Comparison of ENCODE assay signal across 19 cellular contexts in genomic region chr1:204637985-204638356, GRCh38. TPM values are rescaled to one million over a fixed set of nuclear protein-coding genes. Genes with fewer than 3 reads are reported as not detected.
DNase-seq lines count a peak whose midpoint lies in the region; ATAC-seq and TF ChIP-seq lines count a peak whose summit lies in the region.
"Had no signal": no experiment of that assay in that cellular context is flagged by ENCODE, and none has a peak within 500 bp of the region (broad histone marks: within the 10 kb centered on the region; RNA-seq: fewer than 3 reads in every experiment).

No MANE protein-coding gene starts in this region.

- no peaks in the 10 kb centered on the region for H3K9me3 ChIP-seq in stomach smooth muscle (ENCODE audit: control insufficient read depth in 2 of 2, low read length in 2 of 2)
- H3K9me3 ChIP-seq: A549, HAP-1, neutrophil had no signal

- H3K27me3 ChIP-seq in layer of hippocampus (ENCODE audit: control insufficient read depth, insufficient read depth, low read length) (no peaks in the 10 kb centered on the region), stomach smooth muscle (ENCODE audit: control insufficient read depth in 1 of 2, insufficient read depth in 2 of 2, low read length in 2 of 2) (no peaks in the 10 kb centered on the region)

- peak overlapping the region; percentile 80 for H3K27ac ChIP-seq in layer of hippocampus (ENCODE audit: low read depth, low read length)
- H3K27ac ChIP-seq in stomach smooth muscle (ENCODE audit: low read length), result peak overlapping the region; percentile 67
- H3K27ac ChIP-seq: neutrophil, PC-9 had no signal

- intact Hi-C loops in posterior vena cava (cut with DNase I), result no loop called here

- H3K9ac ChIP-seq in stomach smooth muscle (ENCODE audit: low read length in 2 of 2), result no peak overlapping the region

- POLR2A ChIA-PET in WTC11 (lab: Charles Lee), result no interaction called here

- no peak overlapping the region for H3K27ac Mint-ChIP-seq in WTC11
- H3K27ac Mint-ChIP-seq in activated naive CD8-positive, alpha-beta T cell treated with anti-CD3 and anti-CD28 coated beads, Interleukin-2, amount 50 U/mL, for 24 hours, result no peak overlapping the region
- H3K27ac Mint-ChIP-seq: activated naive CD4-positive, alpha-beta T cell treated with anti-CD3 and anti-CD28 coated beads for 36 hours; IgD-negative memory B cell; immature natural killer cell had no signal

- H3K36me3 Mint-ChIP-seq in WTC11, result no peaks in the 10 kb centered on the region; the same call in 1 of the 2 replicates
- H3K36me3 Mint-ChIP-seq in activated naive CD8-positive, alpha-beta T cell treated with anti-CD3 and anti-CD28 coated beads, Interleukin-2, amount 50 U/mL, for 24 hours (ENCODE audit: low read depth), result no peaks in the 10 kb centered on the region
- H3K36me3 Mint-ChIP-seq: IgD-negative memory B cell, immature natural killer cell had no signal

- no peak for TF ChIP-seq CTCF in WTC11 (IDR thresholded peaks at IDR 0.05)

- H3K27me3 Mint-ChIP-seq in WTC11 (ENCODE audit: low read depth), result peaks cover 6% of the 10 kb centered on the region
- no peaks in the 10 kb centered on the region for H3K27me3 Mint-ChIP-seq in activated naive CD8-positive, alpha-beta T cell treated with anti-CD3 and anti-CD28 coated beads, Interleukin-2, amount 50 U/mL, for 24 hours

- H3K4me1 ChIP-seq in stomach smooth muscle (ENCODE audit: control insufficient read depth, insufficient read depth, low read length), result peaks cover 9% of the 10 kb centered on the region
- H3K4me1 ChIP-seq: A549 had no signal

- no peak overlapping the region for H3K4me3 Mint-ChIP-seq in WTC11
- no peak overlapping the region for H3K4me3 Mint-ChIP-seq in activated naive CD8-positive, alpha-beta T cell treated with anti-CD3 and anti-CD28 coated beads, Interleukin-2, amount 50 U/mL, for 24 hours
- H3K4me3 Mint-ChIP-seq: activated naive CD4-positive, alpha-beta T cell treated with anti-CD3 and anti-CD28 coated beads for 36 hours; IgD-negative memory B cell; immature natural killer cell had no signal

- CTCF ChIA-PET in WTC11 (lab: Charles Lee), result interaction anchor here (1.3 to 2.5 kb wide), 4 partner anchors 11 to 169 kb away, joined by 3 to 6 read pairs (median 6); no protein-coding TSS in a partner anchor

- no peaks in the 10 kb centered on the region for H3K36me3 ChIP-seq in stomach smooth muscle (ENCODE audit: control insufficient read depth in 2 of 2, insufficient read depth in 2 of 2, low read length in 2 of 2)
- H3K36me3 ChIP-seq: HAP-1, neutrophil had no signal

- H3K4me1 Mint-ChIP-seq in WTC11, result no peaks in the 10 kb centered on the region
- H3K4me1 Mint-ChIP-seq in activated naive CD8-positive, alpha-beta T cell treated with anti-CD3 and anti-CD28 coated beads, Interleukin-2, amount 50 U/mL, for 24 hours, result no peaks in the 10 kb centered on the region
- H3K4me1 Mint-ChIP-seq: IgD-negative memory B cell, immature natural killer cell had no signal

- H3K9me3 Mint-ChIP-seq in WTC11, result peaks cover 13% of the 10 kb centered on the region
- H3K9me3 Mint-ChIP-seq in activated naive CD8-positive, alpha-beta T cell treated with anti-CD3 and anti-CD28 coated beads, Interleukin-2, amount 50 U/mL, for 24 hours, result no peaks in the 10 kb centered on the region
- H3K9me3 Mint-ChIP-seq: activated naive CD4-positive, alpha-beta T cell treated with anti-CD3 and anti-CD28 coated beads for 36 hours had no signal

- peak; percentile 20; the same call in 1 of the 2 replicates for ATAC-seq in WTC11
- no peak for ATAC-seq in activated naive CD8-positive, alpha-beta T cell treated with anti-CD3 and anti-CD28 coated beads, Interleukin-2, amount 50 U/mL, for 24 hours

- no peak overlapping the region for H3K4me3 ChIP-seq in stomach smooth muscle (ENCODE audit: low read length in 2 of 2)
- H3K4me3 ChIP-seq: A549, HAP-1, PC-9 had no signal

- DNase-seq in NCI-H2081 (lab: John Stamatoyannopoulos, UW) (peak; percentile 15 to 60), NCI-H2081 treated with DMSO at 0.1 percent for 48 hours (lab: John Stamatoyannopoulos, UW) (no peak), WTC11 (ENCODE audit: low spot score) (no peak), T-helper 9 cell (no peak), posterior vena cava (ENCODE audit: low spot score) (no peak)
- no peak for DNase-seq in activated naive CD8-positive, alpha-beta T cell treated with anti-CD3 and anti-CD28 coated beads, Interleukin-2, amount 50 U/mL, for 24 hours
- DNase-seq: activated naive CD4-positive, alpha-beta T cell treated with anti-CD3 and anti-CD28 coated beads for 36 hours; EL; immature natural killer cell; NCI-H2171 treated with DMSO at 0.1 percent for 48 hours; PC-9; stimulated activated CD4-positive, alpha-beta T cell treated with anti-CD3 and anti-CD28 coated beads, Interleukin-15, amount 100 ng/mL, for 24 hours; T1000 had no signal

TF ChIP-seq in WTC11, 78 proteins besides CTCF, POLR2A, EP300 and RAD21:
- TF ChIP-seq ZBTB43 (CRISPR knock-in tag; IDR thresholded peaks at IDR 0.05) (no peak), ERG (CRISPR knock-in tag; IDR thresholded peaks at IDR 0.05) (no peak), NR3C1 (CRISPR knock-in tag; conservative IDR thresholded peaks at IDR 0.05; ENCODE audit: low read depth) (no peak), CREM (CRISPR knock-in tag; IDR thresholded peaks at IDR 0.05) (no peak)

RNA-seq across cellular contexts. Expression of gene LRRN2, which starts 47.6 kb away (rescaled TPM):
- total RNA-seq in WTC11 (2021), result 3.2 to 5.3 TPM (median 3.4 TPM) in 3 replicates
- total RNA-seq in posterior vena cava, result 10 to 100 TPM in 1 of 2 donors, 1 to 10 TPM in 1; 8.9 to 13.6 TPM
- total RNA-seq: activated naive CD4-positive, alpha-beta T cell treated with anti-CD3 and anti-CD28 coated beads for 36 hours had no signal

Comparison
In these comparisons a context has a peak if more than half of its experiments do, and no peak if none do; other contexts are left out.
1. DNase-seq: peak in NCI-H2081 (2 of 2); none in NCI-H2081 treated with DMSO at 0.1 percent for 48 hours (single experiment), WTC11 (single experiment), activated naive CD8-positive, alpha-beta T cell treated with anti-CD3 and anti-CD28 coated beads, Interleukin-2, amount 50 U/mL, for 24 hours (single experiment), T-helper 9 cell (single experiment) and posterior vena cava (single experiment).